12 cellular contexts compared by ENCODE assay signal in the genomic region with DNA sequence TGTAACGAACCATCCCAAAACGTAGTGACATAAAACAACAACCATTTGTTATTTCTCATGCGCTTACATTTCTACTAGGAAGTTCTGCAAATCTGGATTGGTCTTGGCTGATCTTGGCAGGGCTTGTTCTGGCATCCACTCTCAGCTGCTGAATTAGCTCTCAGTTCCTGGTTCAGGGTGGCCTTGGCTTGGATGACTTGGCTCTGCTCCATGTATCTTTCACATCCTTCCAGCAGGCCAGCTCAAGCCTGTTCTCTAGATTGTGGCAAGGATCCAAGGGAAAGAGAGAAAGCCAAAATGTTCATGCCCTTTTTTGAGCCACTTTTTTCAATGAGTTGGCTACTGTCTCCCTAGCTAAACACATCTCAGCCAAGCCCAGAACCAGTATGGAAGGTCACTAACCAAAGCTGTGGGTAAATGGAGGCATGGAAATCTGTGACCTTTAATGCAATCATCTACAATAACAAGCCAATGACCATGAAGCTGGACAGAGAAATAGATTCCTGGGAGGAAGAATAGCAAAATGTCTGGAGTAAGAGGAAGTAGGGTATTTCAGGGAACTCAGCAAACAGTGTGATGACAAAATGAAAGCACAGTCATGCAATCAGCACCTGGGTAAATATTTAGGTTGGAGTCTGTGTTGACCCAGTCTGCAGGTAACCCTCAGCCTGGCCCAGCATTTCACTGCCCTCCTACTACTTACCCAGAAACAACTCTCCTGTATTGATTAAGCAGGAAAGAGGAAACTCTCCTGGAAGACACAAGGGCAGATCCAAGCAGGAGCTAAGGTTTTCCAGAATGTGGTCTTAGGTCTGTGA. TPM values are rescaled to one million over a fixed set of nuclear protein-coding genes. Genes with fewer than 3 reads are reported as not detected.
A peak's percentile ranks its signal among the peaks of the same experiment; 100 is the strongest.
DNase-seq lines count a peak whose midpoint lies in the region; ATAC-seq and TF ChIP-seq lines count a peak whose summit lies in the region.
"Had no signal": no experiment of that assay in that cellular context is flagged by ENCODE, and none has a peak within 500 bp of the region (broad histone marks: within the 10 kb centered on the region; RNA-seq: fewer than 3 reads in every experiment).

No MANE protein-coding gene starts in this region.

- peak; percentile 50 for ATAC-seq in mucosa of descending colon
- ATAC-seq in activated CD4-positive, alpha-beta T cell treated with anti-CD3 and anti-CD28 coated beads for 36 hours: no peak

- no peaks in the 10 kb centered on the region for H3K4me1 Mint-ChIP-seq in activated CD4-positive, alpha-beta T cell treated with anti-CD3 and anti-CD28 coated beads for 36 hours
- no peaks in the 10 kb centered on the region for H3K4me1 Mint-ChIP-seq in activated CD4-positive, alpha-beta memory T cell treated with anti-CD3 and anti-CD28 coated beads, Interleukin-2, amount 10 ng/mL, durations not matched to agents 7 days and 5 days

- TF ChIP-seq CTCF in mucosa of descending colon (IDR thresholded peaks at IDR 0.05): no peak
- TF ChIP-seq CTCF in spleen (IDR thresholded peaks at IDR 0.05 in 8 of 11, conservative IDR thresholded peaks at IDR 0.05 in 3 of 11): no peak

- H3K9me3 ChIP-seq in mucosa of descending colon (peaks cover 5% of the 10 kb centered on the region), spleen (peaks cover 0 to 30% (median 14%) of the 10 kb centered on the region in 8 donors)
- H3K9me3 ChIP-seq: neutrophil had no signal

- no peak overlapping the region for H3K27ac ChIP-seq in spleen
- H3K27ac ChIP-seq: BLaER1, neutrophil had no signal

- H3K4me3 Mint-ChIP-seq in activated CD4-positive, alpha-beta T cell treated with anti-CD3 and anti-CD28 coated beads for 36 hours: no peak overlapping the region
- H3K4me3 Mint-ChIP-seq in activated CD4-positive, alpha-beta memory T cell treated with anti-CD3 and anti-CD28 coated beads, Interleukin-2, amount 10 ng/mL, durations not matched to agents 7 days and 5 days: no peak overlapping the region

- WGBS in spleen, 5 donors: 86 to 95% (median 93%) methylated on average over 3 of the region's 3 CpGs

- H3K4me1 ChIP-seq in mucosa of descending colon (ENCODE audit: low read depth): no peaks in the 10 kb centered on the region
- no peaks in the 10 kb centered on the region for H3K4me1 ChIP-seq in spleen
- H3K4me1 ChIP-seq: BLaER1 had no signal

- H3K27ac Mint-ChIP-seq in activated CD4-positive, alpha-beta T cell treated with anti-CD3 and anti-CD28 coated beads for 36 hours: no peak overlapping the region
- H3K27ac Mint-ChIP-seq in activated CD4-positive, alpha-beta memory T cell treated with anti-CD3 and anti-CD28 coated beads, Interleukin-2, amount 10 ng/mL, durations not matched to agents 7 days and 5 days: no peak overlapping the region

- H3K36me3 ChIP-seq in mucosa of descending colon (ENCODE audit: low read depth): no peaks in the 10 kb centered on the region
- H3K36me3 ChIP-seq in spleen: no peaks in the 10 kb centered on the region
- H3K36me3 ChIP-seq: BLaER1, neutrophil had no signal

- no peak for TF ChIP-seq POLR2A in spleen (IDR thresholded peaks at IDR 0.05)

- H3K27me3 ChIP-seq in spleen (replicated peaks in 1 of 7): no peaks in the 10 kb centered on the region
- H3K27me3 ChIP-seq: BLaER1, neutrophil had no signal

- no peaks in the 10 kb centered on the region for H3K36me3 Mint-ChIP-seq in activated CD4-positive, alpha-beta T cell treated with anti-CD3 and anti-CD28 coated beads for 36 hours (ENCODE audit: low read depth)
- no peaks in the 10 kb centered on the region for H3K36me3 Mint-ChIP-seq in activated CD4-positive, alpha-beta memory T cell treated with anti-CD3 and anti-CD28 coated beads, Interleukin-2, amount 10 ng/mL, durations not matched to agents 7 days and 5 days (ENCODE audit: low read depth)

- POLR2A ChIA-PET in activated CD4-positive, alpha-beta T cell treated with anti-CD3 and anti-CD28 coated beads for 36 hours (lab: Charles Lee): no interaction called here
- POLR2A ChIA-PET in activated CD4-positive, alpha-beta memory T cell treated with anti-CD3 and anti-CD28 coated beads, Interleukin-2, amount 10 ng/mL, durations not matched to agents 7 days and 5 days (lab: Charles Lee): no interaction called here

- H3K27me3 Mint-ChIP-seq in activated CD4-positive, alpha-beta T cell treated with anti-CD3 and anti-CD28 coated beads for 36 hours: no peaks in the 10 kb centered on the region
- H3K27me3 Mint-ChIP-seq in activated CD4-positive, alpha-beta memory T cell treated with anti-CD3 and anti-CD28 coated beads, Interleukin-2, amount 10 ng/mL, durations not matched to agents 7 days and 5 days: no peaks in the 10 kb centered on the region

- H3K4me3 ChIP-seq in mucosa of descending colon (no peak overlapping the region), spleen (no peak overlapping the region)
- H3K4me3 ChIP-seq: BLaER1 had no signal

- intact Hi-C loops in mucosa of descending colon (cut with DNase I, micrococcal nuclease): no loop called here
- intact Hi-C loops in activated CD4-positive, alpha-beta T cell treated with anti-CD3 and anti-CD28 coated beads for 36 hours (cut with DNase I, micrococcal nuclease): no loop called here
- intact Hi-C loops in spleen (cut with DNase I; ENCODE audit: low total_unique reads): no loop called here

- peaks cover 3% of the 10 kb centered on the region for H3K9me3 Mint-ChIP-seq in activated CD4-positive, alpha-beta T cell treated with anti-CD3 and anti-CD28 coated beads for 36 hours (ENCODE audit: low read depth)
- H3K9me3 Mint-ChIP-seq in activated CD4-positive, alpha-beta memory T cell treated with anti-CD3 and anti-CD28 coated beads, Interleukin-2, amount 10 ng/mL, durations not matched to agents 7 days and 5 days: peaks cover 5% of the 10 kb centered on the region

- CTCF ChIA-PET in activated CD4-positive, alpha-beta T cell treated with anti-CD3 and anti-CD28 coated beads for 36 hours (lab: Charles Lee): interaction anchor here (0.6 kb wide), 1 partner anchor 318 kb away, joined by 3 read pairs; no protein-coding TSS in a partner anchor
- CTCF ChIA-PET in activated CD4-positive, alpha-beta memory T cell treated with anti-CD3 and anti-CD28 coated beads, Interleukin-2, amount 10 ng/mL, durations not matched to agents 7 days and 5 days (lab: Charles Lee): no interaction called here

- peak; percentile 96 for DNase-seq in DMS53 (lab: John Stamatoyannopoulos, UW)
- DNase-seq in NCI-H2171 treated with DMSO at 0.1 percent for 48 hours (lab: John Stamatoyannopoulos, UW): peak; percentile 70
- DNase-seq in cerebellar cortex (ENCODE audit: low spot score): peak; percentile 98
- DNase-seq in mucosa of descending colon: no peak
- no peak for DNase-seq in middle frontal gyrus (ENCODE audit: extremely low spot score, low spot score)
- DNase-seq in activated CD4-positive, alpha-beta T cell treated with anti-CD3 and anti-CD28 coated beads for 36 hours: no peak
- DNase-seq in spleen: no peak
- DNase-seq in activated CD4-positive, alpha-beta memory T cell treated with anti-CD3 and anti-CD28 coated beads, Interleukin-2, amount 10 ng/mL, durations not matched to agents 7 days and 5 days: no peak
- DNase-seq: KBM-7 had no signal

RNA-seq across cellular contexts. Expression of a gene that starts 32.7 kb away (rescaled TPM):
- total RNA-seq in mucosa of descending colon: 10 to 100 TPM in 1 of 3 donors, 1 to 10 TPM in 1, under 1 TPM in 1; 0.80 to 10.5 (median 1.1) TPM
- under 1 TPM; 0.18 to 0.27 TPM for total RNA-seq in activated CD4-positive, alpha-beta T cell treated with anti-CD3 and anti-CD28 coated beads for 36 hours
- total RNA-seq in spleen: under 1 TPM in 1 of 7 donors, not detected in 6; 0.80 TPM
- polyA plus RNA-seq in spleen: under 1 TPM; 0.04 to 0.17 (median 0.06) TPM
- total RNA-seq in activated CD4-positive, alpha-beta memory T cell treated with anti-CD3 and anti-CD28 coated beads, Interleukin-2, amount 10 ng/mL, durations not matched to agents 7 days and 5 days: under 1 TPM; 0.18 to 0.23 TPM
- total RNA-seq: OCI-LY7 had no signal

Comparison
In these comparisons a context has a peak if more than half of its experiments do, and no peak if none do; other contexts are left out.
1. DNase-seq: peak in DMS53 (single experiment), NCI-H2171 treated with DMSO at 0.1 percent for 48 hours (single experiment) and cerebellar cortex (single experiment); none in mucosa of descending colon (0 of 3), middle frontal gyrus (single experiment), activated CD4-positive, alpha-beta T cell treated with anti-CD3 and anti-CD28 coated beads for 36 hours (single experiment), spleen (single experiment) and activated CD4-positive, alpha-beta memory T cell treated with anti-CD3 and anti-CD28 coated beads, Interleukin-2, amount 10 ng/mL, durations not matched to agents 7 days and 5 days (single experiment).